Comparison of ENCODE assay signal across 29 cellular contexts in genomic region chr10:93299195-93299594, GRCh38.
"Had no signal": no experiment of that assay in that cellular context is flagged by ENCODE, and none has a peak within 500 bp of the region (broad histone marks: within the 10 kb centered on the region; RNA-seq: fewer than 3 reads in every experiment).

No MANE protein-coding gene starts in this region.

- H3K9me3 ChIP-seq: adrenal gland, heart right ventricle, left lung, lower lobe of right lung, neutrophil, ovary, thoracic aorta, uterus had no signal

- ATAC-seq: activated naive CD4-positive, alpha-beta T cell treated with anti-CD3 and anti-CD28 coated beads, Interleukin-2, amount 50 U/mL, for 72 hours; activated T-cell treated with anti-CD3 and anti-CD28 coated beads, Interleukin-2, amount 50 U/mL, for 72 hours; esophagus mucosa; heart right ventricle; left lung; lower lobe of right lung; sciatic nerve; stimulated activated effector memory CD8-positive, alpha-beta T cell treated with anti-CD3 and anti-CD28 coated beads, Interleukin-12 subunit alpha, Interleukin-12 subunit beta, amount 100 ng/mL, for 72 hours had no signal

- H3K27me3 Mint-ChIP-seq: progenitor cell of endocrine pancreas had no signal

- H3K27ac ChIP-seq: adrenal gland, heart right ventricle, left lung, lower lobe of right lung, neutrophil, ovary, skin epidermis, thoracic aorta, uterus had no signal

- DNase-seq: activated CD4-positive, alpha-beta T cell treated with anti-CD3 and anti-CD28 coated beads for 4 hours; activated CD4-positive, alpha-beta T cell treated with anti-CD3 and anti-CD28 coated beads, Interleukin-2, amount 50 U/mL, for 4 hours; activated naive CD4-positive, alpha-beta T cell; activated T-cell treated with anti-CD3 and anti-CD28 coated beads for 4 hours; activated T-cell treated with anti-CD3 and anti-CD28 coated beads, Interleukin-2, amount 50 U/mL, for 72 hours; adrenal gland; caudate nucleus; endodermal cell; foreskin melanocyte; heart right ventricle; left lung; lower lobe of right lung; ovary; stimulated activated CD4-positive, alpha-beta T cell treated with anti-CD3 and anti-CD28 coated beads, Interleukin-4, amount 100 ng/mL, for 24 hours; T-helper 1 cell; uterus had no signal

- H3K4me3 Mint-ChIP-seq: activated T-cell treated with anti-CD3 and anti-CD28 coated beads, Interleukin-2, amount 50 U/mL, for 72 hours; dendritic cell treated with granulocyte-macrophage colony-stimulating factor and Interleukin-4, amounts not matched to agents 40 ng/mL and 50 ng/mL, for 4 days; endodermal cell; nephron; stimulated activated effector memory CD8-positive, alpha-beta T cell treated with anti-CD3 and anti-CD28 coated beads, Interleukin-12 subunit alpha, Interleukin-12 subunit beta, amount 100 ng/mL, for 72 hours; stimulated activated naive CD8-positive, alpha-beta T cell treated with anti-CD3 and anti-CD28 coated beads, Interleukin-15, Interleukin-2, amounts not matched to agents 100 ng/mL and 50 ng/mL, for 24 hours; T-helper 2 cell treated with Interferon-gamma antibody and Interleukin-4, amounts not matched to agents 5 μg/mL and 100 μg/mL, for 36 hours had no signal

- H3K4me1 ChIP-seq: adrenal gland, heart right ventricle, left lung, lower lobe of right lung, uterus had no signal

- H3K9me3 Mint-ChIP-seq: activated naive CD4-positive, alpha-beta T cell treated with anti-CD3 and anti-CD28 coated beads, Interleukin-2, amount 50 U/mL, for 72 hours; activated T-cell treated with anti-CD3 and anti-CD28 coated beads, Interleukin-2, amount 50 U/mL, for 72 hours; dendritic cell treated with granulocyte-macrophage colony-stimulating factor and Interleukin-4, amounts not matched to agents 40 ng/mL and 50 ng/mL, for 4 days; nephron; stimulated activated effector memory CD8-positive, alpha-beta T cell treated with anti-CD3 and anti-CD28 coated beads, Interleukin-12 subunit alpha, Interleukin-12 subunit beta, amount 100 ng/mL, for 72 hours; stimulated activated naive CD8-positive, alpha-beta T cell treated with anti-CD3 and anti-CD28 coated beads, Interleukin-15, Interleukin-2, amounts not matched to agents 100 ng/mL and 50 ng/mL, for 24 hours; T-helper 2 cell treated with Interferon-gamma antibody and Interleukin-4, amounts not matched to agents 5 μg/mL and 100 μg/mL, for 36 hours; type B pancreatic cell had no signal

- H3K27ac Mint-ChIP-seq: activated naive CD4-positive, alpha-beta T cell treated with anti-CD3 and anti-CD28 coated beads, Interleukin-2, amount 50 U/mL, for 72 hours; activated T-cell treated with anti-CD3 and anti-CD28 coated beads, Interleukin-2, amount 50 U/mL, for 72 hours; dendritic cell treated with granulocyte-macrophage colony-stimulating factor and Interleukin-4, amounts not matched to agents 40 ng/mL and 50 ng/mL, for 4 days; progenitor cell of endocrine pancreas; stimulated activated effector memory CD8-positive, alpha-beta T cell treated with anti-CD3 and anti-CD28 coated beads, Interleukin-12 subunit alpha, Interleukin-12 subunit beta, amount 100 ng/mL, for 72 hours; stimulated activated naive CD8-positive, alpha-beta T cell treated with anti-CD3 and anti-CD28 coated beads, Interleukin-15, Interleukin-2, amounts not matched to agents 100 ng/mL and 50 ng/mL, for 24 hours; T-helper 2 cell treated with Interferon-gamma antibody and Interleukin-4, amounts not matched to agents 5 μg/mL and 100 μg/mL, for 36 hours; type B pancreatic cell had no signal

- H3K36me3 Mint-ChIP-seq: activated naive CD4-positive, alpha-beta T cell treated with anti-CD3 and anti-CD28 coated beads, Interleukin-2, amount 50 U/mL, for 72 hours; stimulated activated effector memory CD8-positive, alpha-beta T cell treated with anti-CD3 and anti-CD28 coated beads, Interleukin-12 subunit alpha, Interleukin-12 subunit beta, amount 100 ng/mL, for 72 hours; type B pancreatic cell had no signal

- H3K4me1 Mint-ChIP-seq: stimulated activated effector memory CD8-positive, alpha-beta T cell treated with anti-CD3 and anti-CD28 coated beads, Interleukin-12 subunit alpha, Interleukin-12 subunit beta, amount 100 ng/mL, for 72 hours had no signal

- H3K36me3 ChIP-seq: adrenal gland, heart right ventricle, left lung, lower lobe of right lung, neutrophil, ovary, thoracic aorta, uterus had no signal

- H3K27me3 ChIP-seq: adrenal gland, heart right ventricle, left lung, neutrophil, ovary, uterus had no signal

- H3K4me3 ChIP-seq: adrenal gland, heart right ventricle, left lung, lower lobe of right lung, ovary, skin epidermis, uterus had no signal
